ENCODE assay signal across 17 cellular contexts in the genomic region with DNA sequence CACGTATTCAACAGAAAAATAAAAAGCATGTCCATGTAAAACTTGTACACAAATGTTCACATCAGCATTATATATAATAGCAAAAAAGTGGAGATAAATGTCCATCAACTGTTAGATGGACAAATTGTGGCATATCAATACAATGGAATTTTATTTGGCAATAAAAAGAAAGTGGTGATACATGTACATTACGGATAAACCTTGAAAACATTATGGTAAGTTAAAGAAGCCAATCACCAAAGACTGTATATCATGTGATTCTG.
"Had no signal": no experiment of that assay in that cellular context is flagged by ENCODE, and none has a peak within 500 bp of the region (broad histone marks: within the 10 kb centered on the region; RNA-seq: fewer than 3 reads in every experiment).

No MANE protein-coding gene starts in this region.

- H3K4me3 ChIP-seq: esophagus squamous epithelium, gastroesophageal sphincter, left ventricle myocardium inferior, lower lobe of right lung, psoas muscle, stomach, thoracic aorta, transverse colon had no signal

- FAIRE-seq: endometrium, kidney had no signal

- H3K9me3 ChIP-seq: esophagus squamous epithelium, gastroesophageal sphincter, left ventricle myocardium inferior, lower lobe of right lung, psoas muscle, stomach, thoracic aorta, transverse colon had no signal

- H3K27ac ChIP-seq: esophagus squamous epithelium, gastroesophageal sphincter, left ventricle myocardium inferior, lower lobe of right lung, psoas muscle, stomach, thoracic aorta, transverse colon had no signal

- DNase-seq: cortex of kidney; effector memory CD4-positive, alpha-beta T cell; esophagus squamous epithelium; glutamatergic neuron; kidney; left cardiac atrium; left ventricle myocardium inferior; lower lobe of right lung; psoas muscle; retina; stimulated activated naive CD4-positive, alpha-beta T cell; stomach; substantia nigra; transverse colon had no signal

- H3K27me3 ChIP-seq: esophagus squamous epithelium, gastroesophageal sphincter, stomach, transverse colon had no signal

- H3K4me1 ChIP-seq: gastroesophageal sphincter, transverse colon had no signal

- ATAC-seq: lower lobe of right lung had no signal
